ENCODE assay signal across 8 cellular contexts in genomic region chr3:171162986-171163723, GRCh38.
DNase-seq lines count a peak whose midpoint lies in the region; ATAC-seq and TF ChIP-seq lines count a peak whose summit lies in the region.

No MANE protein-coding gene starts in this region.

- H3K4me3 ChIP-seq in astrocyte of the cerebellum (ENCODE audit: low read depth, low read length), result no peak overlapping the region

- TF ChIP-seq CTCF in astrocyte of the cerebellum (IDR thresholded peaks at IDR 0.05; ENCODE audit: low read depth, low read length, missing control alignments), result peak; percentile 28

- in situ Hi-C loops in astrocyte of the cerebellum (cut with HindIII; ENCODE audit: low sequenced_read_pairs), result no loop called here

- DNase-seq in ELR (ENCODE audit: low read depth), result peak; percentile 16
- peak; percentile 46 for DNase-seq in HT1080 (ENCODE audit: low read depth)
- no peak for DNase-seq in astrocyte of the cerebellum (ENCODE audit: low read depth)
- DNase-seq in myocyte (ENCODE audit: low read depth), result peak; percentile 59
- no peak for DNase-seq in KG1 (lab: John Stamatoyannopoulos, UW)
- DNase-seq in NK-92 (lab: John Stamatoyannopoulos, UW; ENCODE audit: unreplicated experiment), result no peak

- ATAC-seq in HG03135 (IDR thresholded peaks at IDR 0.05; ENCODE audit: unreplicated experiment) (no peak), GM21381 (IDR thresholded peaks at IDR 0.05; ENCODE audit: unreplicated experiment) (no peak)

Comparison
In these comparisons a context has a peak if more than half of its experiments do, and no peak if none do; other contexts are left out.
1. DNase-seq: peak in ELR (single experiment), HT1080 (single experiment) and myocyte (single experiment); none in astrocyte of the cerebellum (single experiment), KG1 (single experiment) and NK-92 (single experiment).